ENCODE assay signal across 10 cellular contexts in the genomic region with DNA sequence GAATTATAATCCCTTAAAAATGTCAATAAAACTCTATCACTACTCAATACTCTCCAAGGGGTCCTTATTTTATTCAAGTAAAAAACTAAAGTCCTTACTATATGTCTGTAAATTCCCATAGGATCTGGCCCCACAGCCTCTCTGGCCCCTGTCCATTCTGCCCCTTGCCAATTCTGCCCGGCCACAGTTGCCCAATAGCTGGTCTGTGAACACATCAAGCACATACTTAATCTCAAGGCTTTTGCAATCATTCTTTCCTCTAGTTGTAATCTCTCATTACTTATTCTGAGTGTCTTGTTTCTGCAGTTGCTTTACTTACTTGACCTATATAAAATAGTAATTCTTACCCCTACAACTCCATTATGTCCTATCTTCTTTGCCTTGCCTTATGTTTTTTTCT. TPM values are rescaled to one million over a fixed set of nuclear protein-coding genes. Genes with fewer than 3 reads are reported as not detected.
"Had no signal": no experiment of that assay in that cellular context is flagged by ENCODE, and none has a peak within 500 bp of the region (broad histone marks: within the 10 kb centered on the region; RNA-seq: fewer than 3 reads in every experiment).

No MANE protein-coding gene starts in this region.

- DNase-seq: GM23248, GOT3, H7, HFFc6 had no signal

- H3K36me3 ChIP-seq: HAP-1 had no signal

- H3K9ac ChIP-seq: GM23248 had no signal

- H3K4me3 ChIP-seq: GM23248, HAP-1 had no signal

- H3K9me3 ChIP-seq: HAP-1 had no signal

- H3K4me1 ChIP-seq: HAP-1 had no signal

- ATAC-seq: HCT116, HepG2 had no signal

- H3K27ac ChIP-seq: GM23248, HL-60 had no signal

RNA-seq across cellular contexts. Expression of gene GFRAL, which starts 22.5 kb away (rescaled TPM):
- total RNA-seq: GM23248, H4, H7, HepG2, HFFc6, HT1080 had no signal
